Comparison of ENCODE assay signal across 8 cellular contexts in the genomic region with DNA sequence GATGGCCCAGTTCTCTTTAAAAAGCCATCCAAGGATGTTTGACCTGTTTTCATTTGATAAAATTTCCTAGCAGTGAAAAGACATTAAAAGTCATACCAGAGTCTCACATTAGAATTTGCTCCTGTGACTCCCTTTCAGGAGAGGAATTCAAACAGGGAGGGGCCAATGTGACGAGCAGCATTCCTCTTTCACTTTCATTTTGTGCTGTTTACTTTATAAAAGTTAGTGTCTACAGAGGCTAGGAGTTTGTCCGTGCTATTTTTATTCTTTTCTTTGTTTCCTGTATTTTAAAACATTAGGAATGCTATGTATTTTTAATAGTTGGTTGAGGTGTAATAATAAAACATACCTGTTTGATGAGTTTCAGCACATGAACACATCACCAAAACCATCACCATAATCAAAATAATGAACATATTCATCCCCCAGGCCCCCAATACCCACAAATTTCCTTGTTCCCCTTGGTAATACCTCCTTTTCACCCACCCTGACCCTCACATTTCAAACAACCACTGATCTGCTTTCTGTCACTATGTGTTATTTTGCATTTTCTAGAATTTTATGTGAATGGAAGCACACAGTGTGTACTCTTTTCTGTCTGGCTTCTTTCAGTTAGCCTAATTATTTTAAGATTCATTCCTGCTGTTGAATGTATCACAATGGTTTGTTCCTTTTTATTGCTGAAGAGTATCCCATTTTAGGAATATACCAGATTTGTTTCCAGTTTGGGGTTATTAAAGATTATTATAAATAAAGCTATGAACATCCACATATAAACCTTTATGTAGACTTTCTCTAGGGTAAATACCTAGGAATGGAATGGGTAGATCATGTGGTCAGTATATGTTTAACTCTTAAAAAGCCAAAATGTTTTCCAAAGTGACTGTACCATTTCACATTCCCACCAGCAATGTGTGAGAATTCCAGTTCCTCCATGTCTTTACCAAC.
A peak's percentile ranks its signal among the peaks of the same experiment; 100 is the strongest.
DNase-seq lines count a peak whose midpoint lies in the region; ATAC-seq and TF ChIP-seq lines count a peak whose summit lies in the region.

No MANE protein-coding gene starts in this region.

- H2BK5ac ChIP-seq in H9 (ENCODE audit: insufficient read length, low read length) = no peak overlapping the region

- peaks cover 14% of the 10 kb centered on the region for H3K4me1 ChIP-seq in CD4-positive, alpha-beta memory T cell (ENCODE audit: insufficient read depth, low read length)
- H3K4me1 ChIP-seq in H9 (ENCODE audit: insufficient read depth, low read length) (no peaks in the 10 kb centered on the region), colonic mucosa (no peaks in the 10 kb centered on the region), mucosa of descending colon (ENCODE audit: low read depth) (no peaks in the 10 kb centered on the region), endodermal cell (ENCODE audit: control insufficient read depth, insufficient read depth, low read length) (peaks cover 5% of the 10 kb centered on the region)

- H3K9me3 ChIP-seq in CD4-positive, alpha-beta memory T cell (ENCODE audit: control insufficient read depth in 1 of 2, low read length in 2 of 2) = no peaks in the 10 kb centered on the region
- H3K9me3 ChIP-seq in H9 (ENCODE audit: control insufficient read depth, low read depth, low read length) (no peaks in the 10 kb centered on the region), SK-N-MC (ENCODE audit: low read depth, low read length) (no peaks in the 10 kb centered on the region), colonic mucosa (no peaks in the 10 kb centered on the region), mucosa of descending colon (no peaks in the 10 kb centered on the region), endodermal cell (ENCODE audit: control insufficient read depth, low read length) (no peaks in the 10 kb centered on the region)

- H3K9me3 Mint-ChIP-seq in CD4-positive, alpha-beta memory T cell = no peaks in the 10 kb centered on the region
- H3K9me3 Mint-ChIP-seq in H9 (no peaks in the 10 kb centered on the region), endodermal cell (no peaks in the 10 kb centered on the region)

- no peaks in the 10 kb centered on the region; the same call in 1 of the 2 replicates for H3K79me2 ChIP-seq in H9 (ENCODE audit: insufficient read depth, low read length)

- intact Hi-C loops in CD4-positive, alpha-beta memory T cell (cut with micrococcal nuclease) = loop anchor here (2.0 to 5.0 kb wide), 2 partner anchors 71 to 128 kb away; a partner anchor contains a TSS
- intact Hi-C loops in colonic mucosa (cut with DNase I) (no loop called here), mucosa of descending colon (cut with DNase I, micrococcal nuclease) (no loop called here)

- H3K27me3 Mint-ChIP-seq in CD4-positive, alpha-beta memory T cell = no peaks in the 10 kb centered on the region
- no peaks in the 10 kb centered on the region; the same call in 1 of the 2 replicates for H3K27me3 Mint-ChIP-seq in H9 (ENCODE audit: low read depth)
- no peaks in the 10 kb centered on the region for H3K27me3 Mint-ChIP-seq in endodermal cell (ENCODE audit: insufficient read depth)

- no peak overlapping the region for H4K91ac ChIP-seq in H9 (ENCODE audit: insufficient read length, low read depth, low read length)

- H3T11ph ChIP-seq in H9 (ENCODE audit: low read length) = no peak overlapping the region

- no peaks in the 10 kb centered on the region for H3K23me2 ChIP-seq in H9 (ENCODE audit: insufficient read length, low read depth, low read length, poor library complexity, severe bottlenecking)

- no peak overlapping the region for H4K5ac ChIP-seq in H9 (ENCODE audit: insufficient read length, low read depth, low read length)

- H3K56ac ChIP-seq in H9 (ENCODE audit: insufficient read length, low read depth, low read length) = no peak overlapping the region

- no peak overlapping the region for H2BK15ac ChIP-seq in H9 (ENCODE audit: low read depth, low read length)

- H3K4me1 Mint-ChIP-seq in CD4-positive, alpha-beta memory T cell = peaks cover 10 to 24% (median 20%) of the 10 kb centered on the region in 4 donors
- H3K4me1 Mint-ChIP-seq in H9 = peaks cover 4 to 5% of the 10 kb centered on the region in 2 experiments; a peak in 2 of 4 replicates
- peaks cover 4% of the 10 kb centered on the region for H3K4me1 Mint-ChIP-seq in endodermal cell

- H2AFZ ChIP-seq in H9 (ENCODE audit: low read length) = peak overlapping the region; percentile 87

- CTCF ChIA-PET in CD4-positive, alpha-beta memory T cell (lab: Charles Lee; ENCODE audit: partially characterized antibody) = interaction anchor here (0.9 to 3.4 kb wide), 5 partner anchors 20 to 201 kb away, joined by 3 to 17 read pairs (median 7); no protein-coding TSS in a partner anchor

- H3K36me3 Mint-ChIP-seq in CD4-positive, alpha-beta memory T cell = no peaks in the 10 kb centered on the region
- H3K36me3 Mint-ChIP-seq in H9 (ENCODE audit: insufficient read depth in 1 of 3, low read depth in 3 of 3) (no peaks in the 10 kb centered on the region; a peak in 1 of 7 replicates), endodermal cell (ENCODE audit: low read depth) (no peaks in the 10 kb centered on the region)

- H3K36me3 ChIP-seq in CD4-positive, alpha-beta memory T cell (ENCODE audit: insufficient read depth, low read length) = no peaks in the 10 kb centered on the region
- H3K36me3 ChIP-seq in SK-N-MC (ENCODE audit: insufficient read depth, low read length) (no peaks in the 10 kb centered on the region), colonic mucosa (no peaks in the 10 kb centered on the region), mucosa of descending colon (ENCODE audit: low read depth) (no peaks in the 10 kb centered on the region), endodermal cell (ENCODE audit: control insufficient read depth, insufficient read depth, low read length) (no peaks in the 10 kb centered on the region)

- H3K79me1 ChIP-seq in H9 (ENCODE audit: insufficient read depth, low read depth, low read length, poor library complexity, severe bottlenecking) = no peaks in the 10 kb centered on the region

- H3K4me3 ChIP-seq in CD4-positive, alpha-beta memory T cell (ENCODE audit: low read length in 2 of 2) = peak overlapping the region; percentile 26 to 44
- H3K4me3 ChIP-seq in SK-N-MC = peak overlapping the region; percentile 67
- peak overlapping the region; percentile 14 for H3K4me3 ChIP-seq in colonic mucosa
- H3K4me3 ChIP-seq in mucosa of descending colon = no peak overlapping the region
- no peak overlapping the region for H3K4me3 ChIP-seq in endodermal cell (ENCODE audit: low read length)

- TF ChIP-seq CTCF in H9 (conservative IDR thresholded peaks at IDR 0.05) = no peak
- TF ChIP-seq CTCF in colonic mucosa (IDR thresholded peaks at IDR 0.05) = no peak
- no peak for TF ChIP-seq CTCF in mucosa of descending colon (IDR thresholded peaks at IDR 0.05)
- no peak for TF ChIP-seq CTCF in endodermal cell (conservative IDR thresholded peaks at IDR 0.05)

- no CpG with 5 or more reads among the region's 2 CpGs for WGBS in H9 (ENCODE audit: extremely low coverage, insufficient read length, low lambda C conversion rate)
- 77 to 100% methylated on average over 1 to 2 of the region's 2 CpGs for WGBS in endodermal cell (ENCODE audit: insufficient coverage in 1 of 2, insufficient read length in 1 of 2), 2 experiments

- no peak overlapping the region for H3K14ac ChIP-seq in H9 (ENCODE audit: insufficient read depth, low read length)

- no peak overlapping the region for H3K4me2 ChIP-seq in H9 (ENCODE audit: insufficient read depth, insufficient read length, low read length)

- no peak overlapping the region for H3K18ac ChIP-seq in H9 (ENCODE audit: insufficient read length, low read depth, low read length)

- peak; percentile 39 to 56 (median 52) for DNase-seq in CD4-positive, alpha-beta memory T cell
- DNase-seq in H9 = no peak
- DNase-seq in SK-N-MC (ENCODE audit: low read depth, low spot score) = no peak
- peak; percentile 61 for DNase-seq in colonic mucosa
- DNase-seq in mucosa of descending colon = peak in 1 of 3 donors; percentile 66
- no peak for DNase-seq in endodermal cell

- ATAC-seq in mucosa of descending colon = peak; percentile 83
- no peak for ATAC-seq in HG03135 (IDR thresholded peaks at IDR 0.05; ENCODE audit: unreplicated experiment)
- ATAC-seq in GM19452 (IDR thresholded peaks at IDR 0.05; ENCODE audit: unreplicated experiment) = no peak

- H2BK20ac ChIP-seq in H9 (ENCODE audit: low read depth, low read length, poor library complexity, severe bottlenecking) = no peak overlapping the region

- H3K27me3 ChIP-seq in CD4-positive, alpha-beta memory T cell (ENCODE audit: insufficient read depth, low read length) = no peaks in the 10 kb centered on the region
- H3K27me3 ChIP-seq in H9 (ENCODE audit: insufficient read depth, low read length) = no peaks in the 10 kb centered on the region
- H3K27me3 ChIP-seq in colonic mucosa = no peaks in the 10 kb centered on the region
- H3K27me3 ChIP-seq in endodermal cell (ENCODE audit: control insufficient read depth, insufficient read depth, low read length, poor library complexity, severe bottlenecking) = no peaks in the 10 kb centered on the region

- POLR2A ChIA-PET in CD4-positive, alpha-beta memory T cell (lab: Charles Lee; ENCODE audit: partially characterized antibody) = interaction anchor here (1.0 to 1.6 kb wide), 2 partner anchors 75 to 129 kb away, joined by 3 to 7 read pairs; a partner anchor contains a TSS

- peak overlapping the region; percentile 66 to 96 (median 94) for H3K27ac Mint-ChIP-seq in CD4-positive, alpha-beta memory T cell
- H3K27ac Mint-ChIP-seq in H9 = no peak overlapping the region
- H3K27ac Mint-ChIP-seq in endodermal cell = no peak overlapping the region

- H3K23ac ChIP-seq in H9 (ENCODE audit: insufficient read length, low read depth, low read length) = no peak overlapping the region

- peak overlapping the region; percentile 63 to 95 (median 88) for H3K4me3 Mint-ChIP-seq in CD4-positive, alpha-beta memory T cell
- no peak overlapping the region for H3K4me3 Mint-ChIP-seq in H9
- H3K4me3 Mint-ChIP-seq in endodermal cell = no peak overlapping the region

- no peak overlapping the region for H4K8ac ChIP-seq in H9 (replicated peaks; ENCODE audit: insufficient read length, low read depth, low read length)

- H2AK5ac ChIP-seq in H9 (ENCODE audit: insufficient read length, low read length) = no peak overlapping the region

- peak overlapping the region; percentile 45 for H3K27ac ChIP-seq in CD4-positive, alpha-beta memory T cell (ENCODE audit: low read depth, low read length)
- no peak overlapping the region for H3K27ac ChIP-seq in H9 (ENCODE audit: insufficient read length, low read depth, low read length)
- no peak overlapping the region for H3K27ac ChIP-seq in SK-N-MC
- H3K27ac ChIP-seq in colonic mucosa = no peak overlapping the region
- H3K27ac ChIP-seq in endodermal cell (ENCODE audit: low read depth, low read length) = no peak overlapping the region

- no peak overlapping the region for H2BK120ac ChIP-seq in H9 (ENCODE audit: low read depth, low read length, poor library complexity, severe bottlenecking)

- H2BK12ac ChIP-seq in H9 (ENCODE audit: insufficient read length, low read depth, low read length) = no peak overlapping the region

- no peak overlapping the region for H3K4ac ChIP-seq in H9 (ENCODE audit: low read depth, low read length)

- H3K9ac ChIP-seq in H9 (ENCODE audit: extremely low read depth, insufficient read length, low read length) = no peak overlapping the region
- H3K9ac ChIP-seq in SK-N-MC (ENCODE audit: insufficient read length) = no peak overlapping the region
- no peak overlapping the region for H3K9ac ChIP-seq in colonic mucosa (ENCODE audit: low read depth in 2 of 2, low read length in 2 of 2)
- H3K9ac ChIP-seq in endodermal cell (ENCODE audit: extremely low read depth, low read length, poor library complexity, severe bottlenecking) = no peak overlapping the region

- H4K20me1 ChIP-seq in H9 (ENCODE audit: control insufficient read depth, insufficient read depth, insufficient read length) = no peaks in the 10 kb centered on the region

Comparison
In these comparisons a context has a peak if more than half of its experiments do, and no peak if none do; other contexts are left out.
1. DNase-seq: peak in CD4-positive, alpha-beta memory T cell (5 of 5) and colonic mucosa (single experiment); none in H9 (single experiment), SK-N-MC (single experiment) and endodermal cell (single experiment).
2. H3K4me3 ChIP-seq: peak in CD4-positive, alpha-beta memory T cell (2 of 2), SK-N-MC (single experiment) and colonic mucosa (single experiment); none in mucosa of descending colon (single experiment) and endodermal cell (single experiment).
3. H3K27ac Mint-ChIP-seq: peak in CD4-positive, alpha-beta memory T cell (7 of 7); none in H9 (0 of 3) and endodermal cell (single experiment).
4. H3K4me3 Mint-ChIP-seq: peak in CD4-positive, alpha-beta memory T cell (8 of 8); none in H9 (0 of 2) and endodermal cell (single experiment).